8 cellular contexts compared by ENCODE assay signal in genomic region chr2:8583400-8584173, GRCh38.
DNase-seq lines count a peak whose midpoint lies in the region; ATAC-seq, FAIRE-seq and TF ChIP-seq lines count a peak whose summit lies in the region.

No MANE protein-coding gene starts in this region.

- peak overlapping the region; percentile 7 for H3K9ac ChIP-seq in mesendoderm (ENCODE audit: low read length)

- no peak overlapping the region for H2AK5ac ChIP-seq in mesendoderm (ENCODE audit: low read length)

- H3K4me3 ChIP-seq in ectodermal cell (ENCODE audit: insufficient read depth, low read depth, low read length) = peak overlapping the region; percentile 13
- no peak overlapping the region for H3K4me3 ChIP-seq in mesendoderm (ENCODE audit: low read length)
- H3K4me3 ChIP-seq in MG63 = no peak overlapping the region

- H4K5ac ChIP-seq in mesendoderm (ENCODE audit: low read length) = no peak overlapping the region

- H3K4me2 ChIP-seq in mesendoderm (ENCODE audit: low read length) = peak overlapping the region; percentile 18

- WGBS in ectodermal cell, 2 experiments = 24 to 25% methylated on average over 39 of the region's 39 CpGs
- no CpG with 5 or more reads among the region's 39 CpGs for WGBS in mesendoderm (ENCODE audit: extremely low coverage, insufficient coverage, low lambda C conversion rate)

- no peak overlapping the region for H3K23ac ChIP-seq in mesendoderm (ENCODE audit: low read length)

- peak overlapping the region; percentile 3 for H3K18ac ChIP-seq in mesendoderm (ENCODE audit: low read length)

- H3K4ac ChIP-seq in mesendoderm (ENCODE audit: low read depth, low read length) = no peak overlapping the region

- DNase-seq in GM12892 (ENCODE audit: insufficient read length) (peak; percentile 83), NCI-H187 treated with DMSO at 0.1 percent for 48 hours (lab: John Stamatoyannopoulos, UW) (peak; percentile 97), mesendoderm (peak; percentile 99), MG63 (no peak)
- DNase-seq in activated CD4-positive, alpha-beta T cell treated with anti-CD3 and anti-CD28 coated beads, Interleukin-2, amount 50 U/mL, for 24 hours (ENCODE audit: low read depth in 1 of 2, low spot score in 1 of 2) = peak; percentile 38 to 70
- peak; percentile 39 for DNase-seq in stimulated activated CD8-positive, alpha-beta memory T cell treated with anti-CD3 and anti-CD28 coated beads, Interleukin-15, amount 100 ng/mL, for 1 hour (ENCODE audit: low read depth)

- H2BK5ac ChIP-seq in mesendoderm (ENCODE audit: low read length) = no peak overlapping the region

- no peak for TF ChIP-seq POLR2A in GM12892 (IDR thresholded peaks at IDR 0.05; ENCODE audit: low read depth, low read length)

- H3K9me3 ChIP-seq in ectodermal cell (ENCODE audit: control insufficient read depth, low read length) = no peaks in the 10 kb centered on the region
- H3K9me3 ChIP-seq in MG63 = no peaks in the 10 kb centered on the region

- peak overlapping the region; percentile 19 for H3K56ac ChIP-seq in mesendoderm (ENCODE audit: low read length)

- H4K8ac ChIP-seq in mesendoderm (ENCODE audit: low read depth, low read length) = no peak overlapping the region

- FAIRE-seq in GM12892 (lab: Jason Lieb, UNC) = peak; percentile 98

- ATAC-seq in HG02642 (IDR thresholded peaks at IDR 0.05; ENCODE audit: poor library complexity, unreplicated experiment) = peak; percentile 79

- H3K36me3 ChIP-seq in ectodermal cell (ENCODE audit: control insufficient read depth, insufficient read depth, low read length) (no peaks in the 10 kb centered on the region), mesendoderm (ENCODE audit: control insufficient read depth, insufficient read depth, low read length) (no peaks in the 10 kb centered on the region), MG63 (no peaks in the 10 kb centered on the region)

- H3K79me1 ChIP-seq in mesendoderm (ENCODE audit: low read length) = no peaks in the 10 kb centered on the region

- H2BK15ac ChIP-seq in mesendoderm (replicated peaks; ENCODE audit: low read depth) = no peak overlapping the region

- H3K79me2 ChIP-seq in mesendoderm (ENCODE audit: control insufficient read depth, insufficient read depth, low read length) = no peaks in the 10 kb centered on the region

- H3K4me1 ChIP-seq in ectodermal cell (ENCODE audit: control insufficient read depth, insufficient read depth, low read length) (peaks cover 10% of the 10 kb centered on the region), mesendoderm (ENCODE audit: control insufficient read depth, low read depth, low read length) (peaks cover 6% of the 10 kb centered on the region)

- H3K27ac ChIP-seq in ectodermal cell (ENCODE audit: insufficient read depth, low read depth, low read length, poor library complexity, severe bottlenecking) (no peak overlapping the region), mesendoderm (ENCODE audit: low read depth, low read length) (peak overlapping the region; percentile 64)

- H2BK120ac ChIP-seq in mesendoderm (ENCODE audit: low read depth, low read length) = no peak overlapping the region

- peaks cover 29% of the 10 kb centered on the region for H3K27me3 ChIP-seq in ectodermal cell (ENCODE audit: control insufficient read depth, insufficient read depth, low read length, poor library complexity, severe bottlenecking)
- H3K27me3 ChIP-seq in mesendoderm (ENCODE audit: insufficient read depth, low read length, poor library complexity) = no peaks in the 10 kb centered on the region
- no peaks in the 10 kb centered on the region for H3K27me3 ChIP-seq in MG63
